10 cellular contexts compared by ENCODE assay signal in genomic region chr14:21026251-21026987, GRCh38. TPM values are rescaled to one million over a fixed set of nuclear protein-coding genes. Genes with fewer than 3 reads are reported as not detected.
DNase-seq lines count a peak whose midpoint lies in the region; TF ChIP-seq lines count a peak whose summit lies in the region.
"Had no signal": no experiment of that assay in that cellular context is flagged by ENCODE, and none has a peak within 500 bp of the region (broad histone marks: within the 10 kb centered on the region; RNA-seq: fewer than 3 reads in every experiment).

No MANE protein-coding gene starts in this region.

- intact Hi-C loops in activated T-helper 1 cell treated with anti-CD3 and anti-CD28 coated beads, Interleukin-12 subunit alpha, Interleukin-12 subunit beta, Interleukin-2, Interleukin-4 antibody, amounts not matched to agents 30 ng/mL and 10 ng/mL and 1 ng/mL, durations not matched to agents 14 hours and 24 hours and 36 hours (cut with micrococcal nuclease), result no loop called here
- intact Hi-C loops in OCI-LY7 (cut with micrococcal nuclease; ENCODE audit: unreplicated experiment), result no loop called here

- H2BK12ac ChIP-seq in trophoblast cell (ENCODE audit: low read length), result no peak overlapping the region

- H3K27me3 Mint-ChIP-seq in activated T-helper 1 cell treated with anti-CD3 and anti-CD28 coated beads, Interleukin-12 subunit alpha, Interleukin-12 subunit beta, Interleukin-2, Interleukin-4 antibody, amounts not matched to agents 30 ng/mL and 10 ng/mL and 1 ng/mL, durations not matched to agents 14 hours and 24 hours and 36 hours (ENCODE audit: insufficient read depth), result peaks cover 37% of the 10 kb centered on the region

- POLR2A ChIA-PET in OCI-LY7 (lab: Charles Lee), result interaction anchor here (0.7 kb wide), 1 partner anchor 382 kb away, joined by 4 read pairs; no protein-coding TSS in a partner anchor

- H3K27me3 ChIP-seq in BLaER1 (no peaks in the 10 kb centered on the region), iPS-18a (ENCODE audit: control insufficient read depth, insufficient read depth, low read length) (peaks cover 40% of the 10 kb centered on the region), trophoblast cell (ENCODE audit: insufficient read depth, low read length) (no peaks in the 10 kb centered on the region)

- H3K18ac ChIP-seq in trophoblast cell (ENCODE audit: low read length), result no peak overlapping the region

- WGBS in trophoblast cell (ENCODE audit: extremely low coverage, insufficient coverage, insufficient read length), result no CpG with 5 or more reads among the region's 8 CpGs

- H3K4ac ChIP-seq in trophoblast cell (ENCODE audit: low read depth, low read length), result no peak overlapping the region

- peaks cover 6% of the 10 kb centered on the region for H3K79me2 ChIP-seq in trophoblast cell (ENCODE audit: control insufficient read depth, insufficient read depth, low read length, poor library complexity)
- no peaks in the 10 kb centered on the region for H3K79me2 ChIP-seq in OCI-LY7 (ENCODE audit: insufficient read depth, low read depth, low read length)

- no peak overlapping the region for H2BK5ac ChIP-seq in trophoblast cell (ENCODE audit: low read depth, low read length, poor library complexity)

- H3K36me3 ChIP-seq in BLaER1 (0 out of 2 replicates have a peak, but pooled peaks cover 2% of the 10 kb centered on the region), iPS-18a (ENCODE audit: control insufficient read depth, low read depth, low read length) (no peaks in the 10 kb centered on the region), trophoblast cell (ENCODE audit: control insufficient read depth in 1 of 2, insufficient read depth in 2 of 2, low read length in 2 of 2) (no peaks in the 10 kb centered on the region), OCI-LY7 (ENCODE audit: insufficient read depth, low read length) (no peaks in the 10 kb centered on the region)

- H3K14ac ChIP-seq in trophoblast cell (ENCODE audit: low read length), result no peak overlapping the region

- in situ Hi-C loops in GM13976 (cut with MboI; ENCODE audit: low sequenced_read_pairs, unreplicated experiment), result no loop called here

- no peak overlapping the region for H3K23ac ChIP-seq in trophoblast cell (ENCODE audit: low read length)

- peak overlapping the region; percentile 34 for H3K4me3 Mint-ChIP-seq in activated T-helper 1 cell treated with anti-CD3 and anti-CD28 coated beads, Interleukin-12 subunit alpha, Interleukin-12 subunit beta, Interleukin-2, Interleukin-4 antibody, amounts not matched to agents 30 ng/mL and 10 ng/mL and 1 ng/mL, durations not matched to agents 14 hours and 24 hours and 36 hours

- no peak overlapping the region for H3K9ac ChIP-seq in BLaER1
- H3K9ac ChIP-seq in iPS-18a (ENCODE audit: low read length), result peak overlapping the region; percentile 56
- H3K9ac ChIP-seq in trophoblast cell (ENCODE audit: low read length), result no peak overlapping the region

- no peak overlapping the region for H2AK5ac ChIP-seq in trophoblast cell (ENCODE audit: low read length)

- H3K27ac ChIP-seq in BLaER1, result no peak overlapping the region
- no peak overlapping the region for H3K27ac ChIP-seq in iPS-18a (ENCODE audit: low read length)
- H3K27ac ChIP-seq in trophoblast cell (ENCODE audit: low read depth, low read length), result no peak overlapping the region
- H3K27ac ChIP-seq in OCI-LY7 (ENCODE audit: low read depth, low read length, poor library complexity, severe bottlenecking), result no peak overlapping the region

- BruUV-seq in OCI-LY7 (replicated peaks; lab: Mats Ljungman, UMichigan), result no TSS peak

- no peak overlapping the region for H4K8ac ChIP-seq in trophoblast cell (ENCODE audit: low read depth, low read length)

- DNase-seq in activated T-helper 1 cell treated with anti-CD3 and anti-CD28 coated beads, Interleukin-12 subunit alpha, Interleukin-12 subunit beta, Interleukin-2, Interleukin-4 antibody, amounts not matched to agents 30 ng/mL and 10 ng/mL and 1 ng/mL, durations not matched to agents 14 hours and 24 hours and 36 hours (ENCODE audit: low spot score), result no peak
- DNase-seq in trophoblast cell, result no peak
- no peak for DNase-seq in OCI-LY7 (ENCODE audit: low spot score)
- DNase-seq in dermis blood vessel endothelial cell, result no peak
- no peak for DNase-seq in GM13976 (ENCODE audit: low spot score)
- no peak for DNase-seq in cortex of kidney (lab: John Stamatoyannopoulos, UW)
- DNase-seq: NCI-H2107 had no signal

- H4K91ac ChIP-seq in trophoblast cell (ENCODE audit: low read depth, low read length), result peak overlapping the region; percentile 48

- H3K4me1 Mint-ChIP-seq in activated T-helper 1 cell treated with anti-CD3 and anti-CD28 coated beads, Interleukin-12 subunit alpha, Interleukin-12 subunit beta, Interleukin-2, Interleukin-4 antibody, amounts not matched to agents 30 ng/mL and 10 ng/mL and 1 ng/mL, durations not matched to agents 14 hours and 24 hours and 36 hours (ENCODE audit: low read depth), result peaks cover 6% of the 10 kb centered on the region

- TF ChIP-seq CTCF in OCI-LY7 (conservative IDR thresholded peaks at IDR 0.05; ENCODE audit: low read length), result no peak
- TF ChIP-seq CTCF in GM13976 (IDR thresholded peaks at IDR 0.05; ENCODE audit: borderline replicate concordance, control extremely low read depth, extremely low read depth, insufficient read depth, missing control alignments), result no peak

- H3K79me1 ChIP-seq in trophoblast cell (ENCODE audit: low read length), result peaks cover 9% of the 10 kb centered on the region

- H4K12ac ChIP-seq in trophoblast cell (ENCODE audit: low read depth, low read length), result no peak overlapping the region

- peaks cover 30% of the 10 kb centered on the region for H3K4me1 ChIP-seq in BLaER1
- H3K4me1 ChIP-seq in iPS-18a (ENCODE audit: control insufficient read depth, low read depth, low read length), result peaks cover 18% of the 10 kb centered on the region
- H3K4me1 ChIP-seq in trophoblast cell (ENCODE audit: control insufficient read depth in 1 of 2, insufficient read depth in 2 of 2, low read length in 2 of 2), result peaks cover 24 to 25% of the 10 kb centered on the region in 2 experiments
- no peaks in the 10 kb centered on the region for H3K4me1 ChIP-seq in OCI-LY7 (ENCODE audit: insufficient read depth, low read length, poor library complexity, severe bottlenecking)

- CTCF ChIA-PET in OCI-LY7 (lab: Charles Lee; ENCODE audit: unreplicated experiment), result no interaction called here

- H3K4me3 ChIP-seq in BLaER1 (no peak overlapping the region), iPS-18a (ENCODE audit: low read length) (peak overlapping the region; percentile 75), trophoblast cell (ENCODE audit: low read depth, low read length) (no peak overlapping the region), OCI-LY7 (ENCODE audit: low read depth, low read length, poor library complexity, severe bottlenecking) (no peak overlapping the region)

- H2AFZ ChIP-seq in trophoblast cell (ENCODE audit: insufficient read depth, low read length, poor library complexity) (peak overlapping the region; percentile 11), OCI-LY7 (ENCODE audit: low read length) (no peak overlapping the region)

- H2BK120ac ChIP-seq in trophoblast cell (ENCODE audit: insufficient read depth, low read length, poor library complexity), result no peak overlapping the region

- H3K9me3 Mint-ChIP-seq in activated T-helper 1 cell treated with anti-CD3 and anti-CD28 coated beads, Interleukin-12 subunit alpha, Interleukin-12 subunit beta, Interleukin-2, Interleukin-4 antibody, amounts not matched to agents 30 ng/mL and 10 ng/mL and 1 ng/mL, durations not matched to agents 14 hours and 24 hours and 36 hours, result no peaks in the 10 kb centered on the region

- no peaks in the 10 kb centered on the region for H3K9me2 ChIP-seq in OCI-LY7 (ENCODE audit: insufficient read depth, low read length)

- H4K20me1 ChIP-seq in BLaER1 (no peaks in the 10 kb centered on the region), OCI-LY7 (ENCODE audit: insufficient read depth, low read length) (no peaks in the 10 kb centered on the region)

- H3K4me2 ChIP-seq in BLaER1, result peak overlapping the region; percentile 94
- no peak overlapping the region for H3K4me2 ChIP-seq in trophoblast cell (ENCODE audit: low read length)
- no peak overlapping the region for H3K4me2 ChIP-seq in OCI-LY7 (ENCODE audit: low read length)

- H3K36me3 Mint-ChIP-seq in activated T-helper 1 cell treated with anti-CD3 and anti-CD28 coated beads, Interleukin-12 subunit alpha, Interleukin-12 subunit beta, Interleukin-2, Interleukin-4 antibody, amounts not matched to agents 30 ng/mL and 10 ng/mL and 1 ng/mL, durations not matched to agents 14 hours and 24 hours and 36 hours (ENCODE audit: low read depth), result no peaks in the 10 kb centered on the region

- no peaks in the 10 kb centered on the region for H3K9me3 ChIP-seq in BLaER1
- H3K9me3 ChIP-seq in iPS-18a (ENCODE audit: control insufficient read depth, low read depth, low read length), result no peaks in the 10 kb centered on the region
- no peaks in the 10 kb centered on the region for H3K9me3 ChIP-seq in trophoblast cell (ENCODE audit: insufficient read depth, low read depth, low read length)
- no peaks in the 10 kb centered on the region for H3K9me3 ChIP-seq in OCI-LY7 (ENCODE audit: low read length)

- no peak overlapping the region for H3K27ac Mint-ChIP-seq in activated T-helper 1 cell treated with anti-CD3 and anti-CD28 coated beads, Interleukin-12 subunit alpha, Interleukin-12 subunit beta, Interleukin-2, Interleukin-4 antibody, amounts not matched to agents 30 ng/mL and 10 ng/mL and 1 ng/mL, durations not matched to agents 14 hours and 24 hours and 36 hours

RNA-seq across cellular contexts. Expression of gene NDRG2, which starts 1.6 kb away (rescaled TPM):
- 1.5 and 1.6 TPM in 2 replicates for total RNA-seq in activated T-helper 1 cell treated with anti-CD3 and anti-CD28 coated beads, Interleukin-12 subunit alpha, Interleukin-12 subunit beta, Interleukin-2, Interleukin-4 antibody, amounts not matched to agents 30 ng/mL and 10 ng/mL and 1 ng/mL, durations not matched to agents 14 hours and 24 hours and 36 hours
- 18.2 and 19.0 TPM in 2 replicates for polyA plus RNA-seq in trophoblast cell (2013)
- not detected in 2 replicates for total RNA-seq in OCI-LY7 (2014; rRNA removed; shearing (Covaris generic))
- total RNA-seq in OCI-LY7 (2022), result not detected in 2 replicates
- 3.3 and 3.6 TPM in 2 replicates for total RNA-seq in dermis blood vessel endothelial cell

RNA-seq across cellular contexts. Expression of gene TPPP2, which starts 3.6 kb away (rescaled TPM):
- total RNA-seq in activated T-helper 1 cell treated with anti-CD3 and anti-CD28 coated beads, Interleukin-12 subunit alpha, Interleukin-12 subunit beta, Interleukin-2, Interleukin-4 antibody, amounts not matched to agents 30 ng/mL and 10 ng/mL and 1 ng/mL, durations not matched to agents 14 hours and 24 hours and 36 hours, result not detected in 2 replicates
- polyA plus RNA-seq in trophoblast cell (2013), result not detected in 2 replicates
- not detected in 2 replicates for total RNA-seq in OCI-LY7 (2014; rRNA removed; shearing (Covaris generic))
- total RNA-seq in OCI-LY7 (2022), result not detected in 2 replicates
- not detected in 2 replicates for total RNA-seq in dermis blood vessel endothelial cell
- total RNA-seq: activated CD8-positive, alpha-beta memory T cell treated with anti-CD3 and anti-CD28 coated beads for 36 hours had no signal

RNA-seq across cellular contexts. Expression of gene RNASE13, which starts 8.2 kb away (rescaled TPM):
- not detected in 2 replicates for total RNA-seq in activated T-helper 1 cell treated with anti-CD3 and anti-CD28 coated beads, Interleukin-12 subunit alpha, Interleukin-12 subunit beta, Interleukin-2, Interleukin-4 antibody, amounts not matched to agents 30 ng/mL and 10 ng/mL and 1 ng/mL, durations not matched to agents 14 hours and 24 hours and 36 hours
- polyA plus RNA-seq in trophoblast cell (2013), result not detected in 2 replicates
- total RNA-seq in OCI-LY7 (2014; rRNA removed; shearing (Covaris generic)), result not detected in 2 replicates
- total RNA-seq in OCI-LY7 (2022) (not detected in 2 replicates), dermis blood vessel endothelial cell (not detected in 2 replicates)
- total RNA-seq: activated CD8-positive, alpha-beta memory T cell treated with anti-CD3 and anti-CD28 coated beads for 36 hours had no signal

RNA-seq across cellular contexts. Expression of gene RNASE7, which starts 15.7 kb away (rescaled TPM):
- total RNA-seq in activated T-helper 1 cell treated with anti-CD3 and anti-CD28 coated beads, Interleukin-12 subunit alpha, Interleukin-12 subunit beta, Interleukin-2, Interleukin-4 antibody, amounts not matched to agents 30 ng/mL and 10 ng/mL and 1 ng/mL, durations not matched to agents 14 hours and 24 hours and 36 hours, result not detected in 2 replicates
- 0.38 and 0.49 TPM in 2 replicates for polyA plus RNA-seq in trophoblast cell (2013)
- not detected in 2 replicates for total RNA-seq in OCI-LY7 (2014; rRNA removed; shearing (Covaris generic))
- not detected in 2 replicates for total RNA-seq in OCI-LY7 (2022)
- not detected in 2 replicates for total RNA-seq in dermis blood vessel endothelial cell
- total RNA-seq: activated CD8-positive, alpha-beta memory T cell treated with anti-CD3 and anti-CD28 coated beads for 36 hours had no signal

RNA-seq across cellular contexts. Expression of gene SLC39A2, which starts 27.3 kb away (rescaled TPM):
- 0.24 and 0.36 TPM in 2 replicates for total RNA-seq in activated T-helper 1 cell treated with anti-CD3 and anti-CD28 coated beads, Interleukin-12 subunit alpha, Interleukin-12 subunit beta, Interleukin-2, Interleukin-4 antibody, amounts not matched to agents 30 ng/mL and 10 ng/mL and 1 ng/mL, durations not matched to agents 14 hours and 24 hours and 36 hours
- 0.77 and 0.78 TPM in 2 replicates for polyA plus RNA-seq in trophoblast cell (2013)
- total RNA-seq in OCI-LY7 (2014; rRNA removed; shearing (Covaris generic)), result 0.28 and 1.2 TPM in 2 replicates
- 0.23 TPM in 1 of 2 replicates, not detected in the other for total RNA-seq in OCI-LY7 (2022)
- total RNA-seq in dermis blood vessel endothelial cell, result not detected in 2 replicates
